Comparison of ENCODE assay signal across 1 cellular context in the genomic region with DNA sequence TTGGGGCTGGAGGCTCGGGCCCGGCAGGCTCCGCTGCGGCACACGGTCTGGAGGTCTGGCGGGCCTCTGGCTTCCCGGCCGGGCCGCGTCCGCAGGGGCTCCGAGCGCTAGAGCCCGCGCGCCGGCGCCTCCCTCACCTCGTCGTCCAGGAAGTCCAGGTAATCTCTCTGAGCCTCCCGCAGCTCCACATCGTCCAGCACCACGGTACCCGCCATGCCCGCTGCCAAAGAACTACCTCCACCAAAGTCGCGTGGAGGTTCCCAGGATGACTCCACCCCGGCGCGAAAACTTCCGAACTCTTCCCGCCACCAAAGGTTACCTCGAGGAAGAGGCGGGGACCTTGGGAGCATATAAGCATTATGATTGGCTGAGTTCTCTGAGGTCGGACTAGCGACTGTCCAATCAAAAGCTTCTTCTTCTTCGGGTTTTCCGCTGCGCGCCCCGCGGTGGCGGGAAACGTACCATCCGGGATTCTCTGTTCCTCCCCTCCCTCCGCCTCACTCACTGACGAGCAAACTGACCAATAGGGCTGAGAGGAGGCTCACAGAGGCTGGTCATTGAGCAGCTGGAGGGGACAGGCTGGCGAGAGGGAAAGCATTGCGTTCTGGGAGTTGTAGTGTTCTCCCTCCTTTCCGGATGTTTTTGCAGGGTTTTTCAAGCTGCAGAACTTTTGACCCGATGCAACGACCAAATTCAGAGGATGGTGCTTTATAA.
A peak's percentile ranks its signal among the peaks of the same experiment; 100 is the strongest.
TF ChIP-seq lines count a peak whose summit lies in the region.

Gene MCM3 (minus strand): TSS at position 283 of the 714 bp plus-strand sequence. CDS start 68 bp downstream, at position 215.

TF ChIP-seq in K562, 482 proteins besides CTCF, POLR2A, EP300 and RAD21 (continued from another document and continues in another):
- TF ChIP-seq, protein P1, sequence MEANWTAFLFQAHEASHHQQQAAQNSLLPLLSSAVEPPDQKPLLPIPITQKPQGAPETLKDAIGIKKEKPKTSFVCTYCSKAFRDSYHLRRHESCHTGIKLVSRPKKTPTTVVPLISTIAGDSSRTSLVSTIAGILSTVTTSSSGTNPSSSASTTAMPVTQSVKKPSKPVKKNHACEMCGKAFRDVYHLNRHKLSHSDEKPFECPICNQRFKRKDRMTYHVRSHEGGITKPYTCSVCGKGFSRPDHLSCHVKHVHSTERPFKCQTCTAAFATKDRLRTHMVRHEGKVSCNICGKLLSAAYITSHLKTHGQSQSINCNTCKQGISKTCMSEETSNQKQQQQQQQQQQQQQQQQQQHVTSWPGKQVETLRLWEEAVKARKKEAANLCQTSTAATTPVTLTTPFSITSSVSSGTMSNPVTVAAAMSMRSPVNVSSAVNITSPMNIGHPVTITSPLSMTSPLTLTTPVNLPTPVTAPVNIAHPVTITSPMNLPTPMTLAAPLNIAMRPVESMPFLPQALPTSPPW (CRISPR knock-in tag; IDR thresholded peaks at IDR 0.05) = peak; percentile 84
- TF ChIP-seq RUNX1 (IDR thresholded peaks at IDR 0.05; ENCODE audit: low read depth) (no peak), SNIP1 (IDR thresholded peaks at IDR 0.05; ENCODE audit: low read depth) (no peak), SMARCA5 (IDR thresholded peaks at IDR 0.05) (no peak), RREB1 (CRISPR knock-in tag; IDR thresholded peaks at IDR 0.05) (no peak), SP1 (CRISPR knock-in tag; IDR thresholded peaks at IDR 0.05) (peak; percentile 80), NUFIP1 (IDR thresholded peaks at IDR 0.05; ENCODE audit: partially characterized antibody) (no peak), NR4A1 (CRISPR knock-in tag; IDR thresholded peaks at IDR 0.05) (no peak), NR4A1 (tag; IDR thresholded peaks at IDR 0.05) (no peak), RBM15 (IDR thresholded peaks at IDR 0.05; ENCODE audit: insufficient read depth, low read length) (no peak), ZNF12 (CRISPR knock-in tag; IDR thresholded peaks at IDR 0.05) (no peak; the same call in 1 of the 2 replicates), ZBTB49 (CRISPR knock-in tag; IDR thresholded peaks at IDR 0.05; ENCODE audit: borderline replicate concordance) (no peak), NCOR1 (IDR thresholded peaks at IDR 0.05) (no peak), EP400 (IDR thresholded peaks at IDR 0.05) (peak; percentile 97), SAFB2 (IDR thresholded peaks at IDR 0.05; ENCODE audit: borderline replicate concordance, low read depth, low read length, severe bottlenecking) (no peak), CBFA2T2 (conservative IDR thresholded peaks at IDR 0.05) (no peak), FOXA3 (CRISPR knock-in tag; conservative IDR thresholded peaks at IDR 0.05 in 1 of 2, IDR thresholded peaks at IDR 0.05 in 1 of 2) (no peak), DDX20 (tag; IDR thresholded peaks at IDR 0.05; ENCODE audit: low read depth) (no peak), KAT2B (IDR thresholded peaks at IDR 0.05; ENCODE audit: low read depth, low read length) (no peak), MTA1 (IDR thresholded peaks at IDR 0.05; ENCODE audit: borderline replicate concordance) (no peak), ZC3H4 (CRISPR knock-in tag; IDR thresholded peaks at IDR 0.05; ENCODE audit: borderline replicate concordance) (no peak), RBM14 (IDR thresholded peaks at IDR 0.05; ENCODE audit: borderline replicate concordance, insufficient read depth, low read depth, low read length) (no peak), SMARCC2 (IDR thresholded peaks at IDR 0.05; ENCODE audit: low read depth) (no peak), PCBP2 (IDR thresholded peaks at IDR 0.05; ENCODE audit: low read depth, low read length, poor library complexity, severe bottlenecking) (no peak), SMARCB1 (IDR thresholded peaks at IDR 0.05; ENCODE audit: insufficient read length, low read depth) (no peak), MAX (CRISPR knock-in tag; IDR thresholded peaks at IDR 0.05) (peak; percentile 79), GABPA (tag; conservative IDR thresholded peaks at IDR 0.05; ENCODE audit: low read depth) (peak; percentile 93), E2F6 (IDR thresholded peaks at IDR 0.05; ENCODE audit: borderline replicate concordance in 1 of 2, extremely low read depth in 1 of 2, insufficient read depth in 1 of 2, insufficient read length in 1 of 2, low read depth in 1 of 2, low read length in 1 of 2, poor library complexity in 1 of 2, severe bottlenecking in 1 of 2) (peak; percentile 89 to 91), GTF2F1 (IDR thresholded peaks at IDR 0.05; ENCODE audit: low read depth, low read length) (no peak), SPI1 (IDR thresholded peaks at IDR 0.05; ENCODE audit: borderline replicate concordance, low read depth, low read length) (no peak), DNMT1 (IDR thresholded peaks at IDR 0.05) (no peak), BHLHE40 (IDR thresholded peaks at IDR 0.05; ENCODE audit: low read length) (peak; percentile 7; the same call in 1 of the 2 replicates), RBM25 (IDR thresholded peaks at IDR 0.05; ENCODE audit: low read depth, low read length, severe bottlenecking) (peak; percentile 76), ESRRB (CRISPR knock-in tag; IDR thresholded peaks at IDR 0.05; ENCODE audit: borderline replicate concordance) (no peak), IRF2 (CRISPR knock-in tag; IDR thresholded peaks at IDR 0.05) (no peak), CEBPB (tag; IDR thresholded peaks at IDR 0.05) (no peak), ZKSCAN8 (CRISPR knock-in tag; IDR thresholded peaks at IDR 0.05) (no peak), ZNF395 (CRISPR knock-in tag; IDR thresholded peaks at IDR 0.05) (peak; percentile 4; the same call in 1 of the 2 replicates), POLR2G (IDR thresholded peaks at IDR 0.05; ENCODE audit: low read depth, low read length) (peak; percentile 94), KAT7 (CRISPR knock-in tag; IDR thresholded peaks at IDR 0.05; ENCODE audit: borderline replicate concordance) (no peak; the same call in 1 of the 2 replicates), NFIC (IDR thresholded peaks at IDR 0.05) (0 out of 2 replicates have a peak, but pooled peaks have one; percentile 32), HNRNPUL1 (IDR thresholded peaks at IDR 0.05; ENCODE audit: low read length) (no peak), PHB (CRISPR knock-in tag; IDR thresholded peaks at IDR 0.05) (no peak), ZNF212 (CRISPR knock-in tag; IDR thresholded peaks at IDR 0.05) (no peak), BRD4 (IDR thresholded peaks at IDR 0.05) (peak; percentile 62; the same call in 1 of the 2 replicates), HOXB6 (CRISPR knock-in tag; IDR thresholded peaks at IDR 0.05; ENCODE audit: borderline replicate concordance) (no peak), ZNF316 (IDR thresholded peaks at IDR 0.05) (no peak), ZNF79 (CRISPR knock-in tag; IDR thresholded peaks at IDR 0.05; ENCODE audit: low read depth) (no peak), EGR1 (conservative IDR thresholded peaks at IDR 0.05) (no peak), POLR2AphosphoS2 (IDR thresholded peaks at IDR 0.05; ENCODE audit: low read length) (no peak; the same call in 1 of the 2 replicates), WHSC1 (IDR thresholded peaks at IDR 0.05; ENCODE audit: low read length) (no peak), BRD9 (IDR thresholded peaks at IDR 0.05; ENCODE audit: low read depth, partially characterized antibody) (peak; percentile 62)
- TF ChIP-seq, protein P2, sequence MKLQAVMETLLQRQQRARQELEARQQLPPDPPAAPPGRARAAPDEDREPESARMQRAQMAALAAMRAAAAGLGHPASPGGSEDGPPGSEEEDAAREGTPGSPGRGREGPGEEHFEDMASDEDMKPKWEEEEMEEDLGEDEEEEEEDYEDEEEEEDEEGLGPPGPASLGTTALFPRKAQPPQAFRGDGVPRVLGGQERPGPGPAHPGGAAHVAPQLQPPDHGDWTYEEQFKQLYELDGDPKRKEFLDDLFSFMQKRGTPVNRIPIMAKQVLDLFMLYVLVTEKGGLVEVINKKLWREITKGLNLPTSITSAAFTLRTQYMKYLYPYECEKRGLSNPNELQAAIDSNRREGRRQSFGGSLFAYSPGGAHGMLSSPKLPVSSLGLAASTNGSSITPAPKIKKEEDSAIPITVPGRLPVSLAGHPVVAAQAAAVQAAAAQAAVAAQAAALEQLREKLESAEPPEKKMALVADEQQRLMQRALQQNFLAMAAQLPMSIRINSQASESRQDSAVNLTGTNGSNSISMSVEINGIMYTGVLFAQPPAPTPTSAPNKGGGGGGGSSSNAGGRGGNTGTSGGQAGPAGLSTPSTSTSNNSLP (IDR thresholded peaks at IDR 0.05; ENCODE audit: borderline replicate concordance, low read depth, low read length) = no peak
- TF ChIP-seq, protein P3, sequence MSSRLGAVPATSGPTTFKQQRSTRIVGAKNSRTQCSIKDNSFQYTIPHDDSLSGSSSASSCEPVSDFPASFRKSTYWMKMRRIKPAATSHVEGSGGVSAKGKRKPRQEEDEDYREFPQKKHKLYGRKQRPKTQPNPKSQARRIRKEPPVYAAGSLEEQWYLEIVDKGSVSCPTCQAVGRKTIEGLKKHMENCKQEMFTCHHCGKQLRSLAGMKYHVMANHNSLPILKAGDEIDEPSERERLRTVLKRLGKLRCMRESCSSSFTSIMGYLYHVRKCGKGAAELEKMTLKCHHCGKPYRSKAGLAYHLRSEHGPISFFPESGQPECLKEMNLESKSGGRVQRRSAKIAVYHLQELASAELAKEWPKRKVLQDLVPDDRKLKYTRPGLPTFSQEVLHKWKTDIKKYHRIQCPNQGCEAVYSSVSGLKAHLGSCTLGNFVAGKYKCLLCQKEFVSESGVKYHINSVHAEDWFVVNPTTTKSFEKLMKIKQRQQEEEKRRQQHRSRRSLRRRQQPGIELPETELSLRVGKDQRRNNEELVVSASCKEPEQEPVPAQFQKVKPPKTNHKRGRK (tag; IDR thresholded peaks at IDR 0.05) = no peak
